In genomic region chr12:68559984-68560822, GRCh38 we compare ENCODE assay signal across 11 cellular contexts. TPM values are rescaled to one million over a fixed set of nuclear protein-coding genes. Genes with fewer than 3 reads are reported as not detected.
DNase-seq lines count a peak whose midpoint lies in the region; ATAC-seq and TF ChIP-seq lines count a peak whose summit lies in the region.
"Had no signal": no experiment of that assay in that cellular context is flagged by ENCODE, and none has a peak within 500 bp of the region (broad histone marks: within the 10 kb centered on the region; RNA-seq: fewer than 3 reads in every experiment).

No MANE protein-coding gene starts in this region.

- H3K27me3 Mint-ChIP-seq in endothelial cell (ENCODE audit: unreplicated experiment) = peaks cover 1% of the 10 kb centered on the region
- H3K27me3 Mint-ChIP-seq in CD8-positive, alpha-beta memory T cell = no peaks in the 10 kb centered on the region

- POLR2A ChIA-PET in CD8-positive, alpha-beta memory T cell (lab: Charles Lee) = no interaction called here

- H3K27ac ChIP-seq in muscle layer of colon (ENCODE audit: low read depth, low read length) = peak overlapping the region; percentile 3
- H3K27ac ChIP-seq in CD8-positive, alpha-beta memory T cell (ENCODE audit: low read depth, low read length) = no peak overlapping the region
- H3K27ac ChIP-seq: ovary had no signal

- H3K9me3 ChIP-seq in NT2/D1 (ENCODE audit: insufficient read depth, low read length) (no peaks in the 10 kb centered on the region), muscle layer of colon (ENCODE audit: low read length) (no peaks in the 10 kb centered on the region)
- H3K9me3 ChIP-seq in CD8-positive, alpha-beta memory T cell (ENCODE audit: low read length) = no peaks in the 10 kb centered on the region
- H3K9me3 ChIP-seq: ovary had no signal

- DNase-seq in GDM1 (lab: John Stamatoyannopoulos, UW) = peak; percentile 21
- peak; percentile 15 for DNase-seq in NT2/D1 (ENCODE audit: low read depth, low spot score)
- peak; percentile 5 for DNase-seq in endothelial cell (ENCODE audit: low spot score)
- DNase-seq in activated CD8-positive, alpha-beta memory T cell treated with anti-CD3 and anti-CD28 coated beads, Interleukin-2, amount 50 U/mL, for 48 hours = no peak
- DNase-seq in CD8-positive, alpha-beta memory T cell = no peak
- no peak for DNase-seq in NCI-H82 (lab: John Stamatoyannopoulos, UW)
- DNase-seq: DMS153, NCI-H187 treated with DMSO at 0.1 percent for 48 hours, ovary had no signal

- H3K4me1 ChIP-seq in NT2/D1 (ENCODE audit: insufficient read depth, insufficient read length) = peaks cover 8% of the 10 kb centered on the region
- H3K4me1 ChIP-seq in muscle layer of colon (ENCODE audit: insufficient read depth, low read length) = peaks cover 8% of the 10 kb centered on the region
- H3K4me1 ChIP-seq in CD8-positive, alpha-beta memory T cell (ENCODE audit: insufficient read depth, low read length) = peaks cover 7% of the 10 kb centered on the region

- no peak for TF ChIP-seq CTCF in endothelial cell (IDR thresholded peaks at IDR 0.05; ENCODE audit: unreplicated experiment)

- H3K36me3 ChIP-seq in NT2/D1 (ENCODE audit: insufficient read depth, insufficient read length, low read length) (no peaks in the 10 kb centered on the region), muscle layer of colon (ENCODE audit: insufficient read depth, low read length) (no peaks in the 10 kb centered on the region)
- no peaks in the 10 kb centered on the region for H3K36me3 ChIP-seq in CD8-positive, alpha-beta memory T cell (ENCODE audit: insufficient read depth, low read length)
- H3K36me3 ChIP-seq: ovary had no signal

- H3K9ac ChIP-seq in NT2/D1 (ENCODE audit: insufficient read length, low read depth) (no peak overlapping the region), muscle layer of colon (ENCODE audit: low read length) (no peak overlapping the region)

- ATAC-seq in GM18858 (IDR thresholded peaks at IDR 0.05; ENCODE audit: unreplicated experiment) = no peak

- no peak overlapping the region for H3K4me3 Mint-ChIP-seq in endothelial cell (ENCODE audit: unreplicated experiment)
- no peak overlapping the region for H3K4me3 Mint-ChIP-seq in CD8-positive, alpha-beta memory T cell

- no peaks in the 10 kb centered on the region for H3K36me3 Mint-ChIP-seq in endothelial cell (ENCODE audit: low read depth, unreplicated experiment)
- H3K36me3 Mint-ChIP-seq in CD8-positive, alpha-beta memory T cell = no peaks in the 10 kb centered on the region

- H3K4me3 ChIP-seq in NT2/D1 (ENCODE audit: insufficient read length, low read depth) (no peak overlapping the region), muscle layer of colon (ENCODE audit: low read depth in 1 of 2, low read length in 2 of 2) (no peak overlapping the region)
- no peak overlapping the region for H3K4me3 ChIP-seq in CD8-positive, alpha-beta memory T cell (ENCODE audit: low read length)
- H3K4me3 ChIP-seq: ovary had no signal

- CTCF ChIA-PET in CD8-positive, alpha-beta memory T cell (lab: Charles Lee) = no interaction called here

- no peaks in the 10 kb centered on the region for H3K27me3 ChIP-seq in NT2/D1 (ENCODE audit: insufficient read depth, insufficient read length)
- H3K27me3 ChIP-seq in muscle layer of colon (ENCODE audit: control insufficient read depth in 1 of 2, insufficient read depth in 2 of 2, low read length in 2 of 2) = no peaks in the 10 kb centered on the region
- H3K27me3 ChIP-seq in CD8-positive, alpha-beta memory T cell (ENCODE audit: insufficient read depth, low read length, poor library complexity, severe bottlenecking) = no peaks in the 10 kb centered on the region
- H3K27me3 ChIP-seq: ovary had no signal

- H3K4me1 Mint-ChIP-seq in endothelial cell (ENCODE audit: unreplicated experiment) = peaks cover 7% of the 10 kb centered on the region
- peaks cover 11 to 29% (median 21%) of the 10 kb centered on the region in 3 donors for H3K4me1 Mint-ChIP-seq in CD8-positive, alpha-beta memory T cell

- no peaks in the 10 kb centered on the region for H3K9me3 Mint-ChIP-seq in endothelial cell (ENCODE audit: unreplicated experiment)
- H3K9me3 Mint-ChIP-seq in CD8-positive, alpha-beta memory T cell = no peaks in the 10 kb centered on the region

- H3K27ac Mint-ChIP-seq in endothelial cell (ENCODE audit: unreplicated experiment) = peak overlapping the region; percentile 36
- peak overlapping the region in 1 of 8 donors; percentile 46 for H3K27ac Mint-ChIP-seq in CD8-positive, alpha-beta memory T cell

RNA-seq across cellular contexts. Expression of gene RAP1B, which starts 50.5 kb away (rescaled TPM):
- 206 TPM for total RNA-seq in endothelial cell (ENCODE audit: unreplicated experiment)
- total RNA-seq in CD8-positive, alpha-beta memory T cell = 100 to 1,000 TPM; 271 to 281 TPM
- polyA plus RNA-seq in CD8-positive, alpha-beta memory T cell = 589 TPM

Comparison
In these comparisons a context has a peak if more than half of its experiments do, and no peak if none do; other contexts are left out.
1. DNase-seq: peak in GDM1 (single experiment), NT2/D1 (single experiment) and endothelial cell (single experiment); none in activated CD8-positive, alpha-beta memory T cell treated with anti-CD3 and anti-CD28 coated beads, Interleukin-2, amount 50 U/mL, for 48 hours (single experiment), CD8-positive, alpha-beta memory T cell (0 of 5) and NCI-H82 (single experiment).